Comparison of ENCODE assay signal across 20 cellular contexts in genomic region chr2:72293620-72294019, GRCh38.
DNase-seq lines count a peak whose midpoint lies in the region; ATAC-seq and TF ChIP-seq lines count a peak whose summit lies in the region.
"Had no signal": no experiment of that assay in that cellular context is flagged by ENCODE, and none has a peak within 500 bp of the region (broad histone marks: within the 10 kb centered on the region; RNA-seq: fewer than 3 reads in every experiment).

No MANE protein-coding gene starts in this region.

- H3K4me1 ChIP-seq in skeletal muscle satellite cell (ENCODE audit: control insufficient read depth, insufficient read depth, low read length): peaks cover 10% of the 10 kb centered on the region
- H3K4me1 ChIP-seq: gastrocnemius medialis, SJCRH30, testis had no signal

- no peaks in the 10 kb centered on the region for H3K36me3 ChIP-seq in skeletal muscle satellite cell (ENCODE audit: insufficient read depth, low read length)
- H3K36me3 ChIP-seq: gastrocnemius medialis, SJCRH30 had no signal

- no peaks in the 10 kb centered on the region for H3K27me3 ChIP-seq in skeletal muscle satellite cell (ENCODE audit: control insufficient read depth, insufficient read depth, low read length)
- H3K27me3 ChIP-seq: gastrocnemius medialis, SJCRH30, testis had no signal

- ATAC-seq in GM21423 (IDR thresholded peaks at IDR 0.05; ENCODE audit: unreplicated experiment) (no peak), HG03442 (IDR thresholded peaks at IDR 0.05; ENCODE audit: unreplicated experiment) (no peak)
- ATAC-seq: activated CD8-positive, alpha-beta memory T cell treated with anti-CD3 and anti-CD28 coated beads, Interleukin-2, amount 10 ng/mL, durations not matched to agents 7 days and 5 days; gastrocnemius medialis; mucosa of descending colon; stimulated activated memory B cell treated with anti-CD40 and anti-IgM and Interleukin-4, amounts not matched to agents 10 μg/mL and 1 μg/mL and 100 μg/mL, for 72 hours had no signal

- no peak for TF ChIP-seq CTCF in fibroblast of mammary gland (conservative IDR thresholded peaks at IDR 0.05; ENCODE audit: control insufficient read depth, insufficient read depth, low read depth, low read length)

- H3K9ac ChIP-seq in skeletal muscle satellite cell (ENCODE audit: low read depth, low read length): no peak overlapping the region

- H3K4me2 ChIP-seq in skeletal muscle satellite cell (ENCODE audit: low read length): peak overlapping the region; percentile 34

- DNase-seq in HT1080 (ENCODE audit: low read depth): peak; percentile 62
- DNase-seq in amniotic epithelial cell (ENCODE audit: low read depth): peak; percentile 58
- peak; percentile 37 for DNase-seq in fibroblast of mammary gland (ENCODE audit: low read depth)
- no peak for DNase-seq in NCI-H82 treated with DMSO at 0.1 percent for 48 hours (lab: John Stamatoyannopoulos, UW; ENCODE audit: unreplicated experiment)
- DNase-seq: activated CD4-positive, alpha-beta T cell treated with anti-CD3 and anti-CD28 coated beads, Interleukin-2, amount 10 ng/mL, durations not matched to agents 24 days and 14 days; activated CD8-positive, alpha-beta memory T cell treated with anti-CD3 and anti-CD28 coated beads, Interleukin-2, amount 10 ng/mL, durations not matched to agents 7 days and 5 days; CD4-positive, alpha-beta T cell; DMS 273 treated with DMSO at 0.1 percent for 48 hours; gastrocnemius medialis; GF-D8; hippocampal formation; mucosa of descending colon; NCI-H1930; NCI-H748 treated with DMSO at 0.1 percent for 48 hours; SJCRH30; testis had no signal

- H3K4me3 ChIP-seq in fibroblast of mammary gland (ENCODE audit: control insufficient read depth, low read depth, low read length) (no peak overlapping the region), skeletal muscle satellite cell (ENCODE audit: low read length) (no peak overlapping the region)
- H3K4me3 ChIP-seq: gastrocnemius medialis, mucosa of descending colon, SJCRH30, testis had no signal

- H3K9me3 ChIP-seq in skeletal muscle satellite cell (replicated peaks; ENCODE audit: low read length): no peaks in the 10 kb centered on the region
- H3K9me3 ChIP-seq: gastrocnemius medialis, mucosa of descending colon, SJCRH30, testis had no signal
